In genomic region chr1:25529518-25530347, GRCh38 we compare ENCODE assay signal across 1 cellular context.
TF ChIP-seq lines count a peak whose summit lies in the region.

No MANE protein-coding gene starts in this region.

TF ChIP-seq in HepG2, 621 proteins besides CTCF, POLR2A, EP300 and RAD21 (continued from another document):
- peak; percentile 93 for TF ChIP-seq ZNF646 (CRISPR knock-in tag; IDR thresholded peaks at IDR 0.05)
